Comparison of ENCODE assay signal across 19 cellular contexts in genomic region chr6:144413418-144413817, GRCh38.
DNase-seq lines count a peak whose midpoint lies in the region; ATAC-seq and TF ChIP-seq lines count a peak whose summit lies in the region.
"Had no signal": no experiment of that assay in that cellular context is flagged by ENCODE, and none has a peak within 500 bp of the region (broad histone marks: within the 10 kb centered on the region; RNA-seq: fewer than 3 reads in every experiment).

No MANE protein-coding gene starts in this region.

- H3K4me3 Mint-ChIP-seq in central memory CD8-positive, alpha-beta T cell, result peak overlapping the region; percentile 21
- H3K4me3 Mint-ChIP-seq: activated naive CD8-positive, alpha-beta T cell treated with anti-CD3 and anti-CD28 coated beads, Interleukin-2, amount 10 ng/mL, durations not matched to agents 7 days and 5 days; IgD-negative memory B cell had no signal

- H3K79me1 ChIP-seq in neuronal stem cell (ENCODE audit: low read depth, low read length), result no peaks in the 10 kb centered on the region

- no peak overlapping the region for H3K4me3 ChIP-seq in mucosa of descending colon
- H3K4me3 ChIP-seq in neuronal stem cell (ENCODE audit: low read length in 2 of 2), result no peak overlapping the region
- H3K4me3 ChIP-seq: right lobe of liver, thoracic aorta had no signal

- H4K8ac ChIP-seq in neuronal stem cell (ENCODE audit: low read depth, low read length), result no peak overlapping the region

- H3K36me3 ChIP-seq in mucosa of descending colon (ENCODE audit: low read depth) (no peaks in the 10 kb centered on the region), neuronal stem cell (replicated peaks in 1 of 2; ENCODE audit: control insufficient read depth in 2 of 2, insufficient read depth in 2 of 2, low read length in 2 of 2) (no peaks in the 10 kb centered on the region)
- H3K36me3 ChIP-seq: right lobe of liver, thoracic aorta had no signal

- H2AFZ ChIP-seq in neuronal stem cell (ENCODE audit: low read length), result no peak overlapping the region

- peak; percentile 78 for DNase-seq in ELR (ENCODE audit: low read depth)
- DNase-seq in M059J (ENCODE audit: low read depth), result peak; percentile 78
- DNase-seq in central memory CD8-positive, alpha-beta T cell (ENCODE audit: low spot score in 2 of 2), result peak in 1 of 2 donors; percentile 13
- peak in 1 of 3 donors; percentile 26 for DNase-seq in mucosa of descending colon
- no peak for DNase-seq in neuronal stem cell (ENCODE audit: low spot score)
- DNase-seq in stimulated activated CD4-positive, alpha-beta T cell treated with anti-CD3 and anti-CD28 coated beads, Interleukin-2, amount 100 ng/mL, for 24 hours, result no peak
- DNase-seq: activated CD4-positive, CD25-positive, alpha-beta regulatory T cell treated with anti-CD3 and anti-CD28 coated beads, Interleukin-2, amount 50 U/mL, for 72 hours; activated naive CD8-positive, alpha-beta T cell treated with anti-CD3 and anti-CD28 coated beads, Interleukin-2, amount 10 ng/mL, durations not matched to agents 7 days and 5 days; C1 segment of cervical spinal cord; caudate nucleus; DND-41; effector memory CD4-positive, alpha-beta T cell; NCI-H2107; nucleus accumbens; right lobe of liver; stimulated activated CD4-positive, alpha-beta T cell treated with anti-CD3 and anti-CD28 coated beads, Interleukin-2, amount 100 ng/mL, for 48 hours had no signal

- peak; percentile 69 for ATAC-seq in central memory CD8-positive, alpha-beta T cell (replicated peaks; ENCODE audit: extremely low read depth, poor library complexity, severe bottlenecking)
- peak; percentile 24 for ATAC-seq in mucosa of descending colon
- no peak for ATAC-seq in GM19351 (IDR thresholded peaks at IDR 0.05; ENCODE audit: unreplicated experiment)
- ATAC-seq: right lobe of liver had no signal

- H3K14ac ChIP-seq in neuronal stem cell (ENCODE audit: low read length), result no peak overlapping the region

- H3K4me1 ChIP-seq in mucosa of descending colon (ENCODE audit: low read depth) (peaks cover 19% of the 10 kb centered on the region), neuronal stem cell (ENCODE audit: control insufficient read depth in 2 of 2, insufficient read depth in 1 of 2, low read depth in 1 of 2, low read length in 2 of 2) (peaks cover 0 to 4% of the 10 kb centered on the region in 2 donors)
- H3K4me1 ChIP-seq: right lobe of liver had no signal

- H2BK15ac ChIP-seq in neuronal stem cell (ENCODE audit: low read length), result no peak overlapping the region

- H3K9ac ChIP-seq in neuronal stem cell (ENCODE audit: low read depth, low read length, poor library complexity), result no peak overlapping the region

- no peak overlapping the region for H3K18ac ChIP-seq in neuronal stem cell (ENCODE audit: low read length)

- peak overlapping the region; percentile 42 for H3K27ac Mint-ChIP-seq in central memory CD8-positive, alpha-beta T cell (ENCODE audit: low read depth)
- H3K27ac Mint-ChIP-seq: IgD-negative memory B cell had no signal

- no peak overlapping the region for H2AK5ac ChIP-seq in neuronal stem cell (ENCODE audit: low read depth, low read length)

- H2BK12ac ChIP-seq in neuronal stem cell (ENCODE audit: low read length), result no peak overlapping the region

- no peaks in the 10 kb centered on the region for H3K36me3 Mint-ChIP-seq in central memory CD8-positive, alpha-beta T cell (ENCODE audit: insufficient read depth)

- H3K4ac ChIP-seq in neuronal stem cell (ENCODE audit: low read length), result no peak overlapping the region

- no peaks in the 10 kb centered on the region for H3K27me3 Mint-ChIP-seq in central memory CD8-positive, alpha-beta T cell
- H3K27me3 Mint-ChIP-seq: activated naive CD8-positive, alpha-beta T cell treated with anti-CD3 and anti-CD28 coated beads, Interleukin-2, amount 10 ng/mL, durations not matched to agents 7 days and 5 days; IgD-negative memory B cell had no signal

- no peak overlapping the region for H3K4me2 ChIP-seq in neuronal stem cell (ENCODE audit: insufficient read depth, low read length, poor library complexity, severe bottlenecking)

- H2BK5ac ChIP-seq in neuronal stem cell (ENCODE audit: low read length), result no peak overlapping the region

- no peaks in the 10 kb centered on the region for H3K27me3 ChIP-seq in neuronal stem cell (ENCODE audit: control insufficient read depth in 3 of 3, insufficient read depth in 3 of 3, low read depth in 1 of 3, low read length in 3 of 3)
- H3K27me3 ChIP-seq: right lobe of liver had no signal

- no peak overlapping the region for H2BK120ac ChIP-seq in neuronal stem cell (ENCODE audit: low read depth, low read length)

- no peaks in the 10 kb centered on the region for H3K9me3 ChIP-seq in mucosa of descending colon
- H3K9me3 ChIP-seq in neuronal stem cell (replicated peaks in 1 of 2; ENCODE audit: control insufficient read depth in 2 of 2, insufficient read depth in 1 of 2, low read depth in 1 of 2, low read length in 2 of 2), result no peaks in the 10 kb centered on the region
- H3K9me3 ChIP-seq: right lobe of liver, thoracic aorta had no signal

- intact Hi-C loops in mucosa of descending colon (cut with DNase I, micrococcal nuclease), result loop anchor here in 1 of 2 donors (5.0 kb wide), 1 partner anchor 116 kb away; no protein-coding TSS in a partner anchor

- no peak overlapping the region for H3K27ac ChIP-seq in neuronal stem cell (replicated peaks; ENCODE audit: low read length)
- H3K27ac ChIP-seq: right lobe of liver, thoracic aorta had no signal

- TF ChIP-seq CTCF in mucosa of descending colon (IDR thresholded peaks at IDR 0.05), result no peak

- H3K23ac ChIP-seq in neuronal stem cell (ENCODE audit: low read depth, low read length, poor library complexity), result no peak overlapping the region

- no peaks in the 10 kb centered on the region for H3K9me3 Mint-ChIP-seq in central memory CD8-positive, alpha-beta T cell
- H3K9me3 Mint-ChIP-seq: activated naive CD8-positive, alpha-beta T cell treated with anti-CD3 and anti-CD28 coated beads, Interleukin-2, amount 10 ng/mL, durations not matched to agents 7 days and 5 days; IgD-negative memory B cell had no signal

- peaks cover 58% of the 10 kb centered on the region for H3K4me1 Mint-ChIP-seq in central memory CD8-positive, alpha-beta T cell

- no CpG with 5 or more reads among the region's 4 CpGs for WGBS in neuronal stem cell (ENCODE audit: extremely low coverage in 2 of 2, insufficient read length in 2 of 2, insufficient replicate concordance in 1 of 2), 2 donors

- H4K91ac ChIP-seq in neuronal stem cell (ENCODE audit: low read depth, low read length, poor library complexity), result no peak overlapping the region

Comparison
In these comparisons a context has a peak if more than half of its experiments do, and no peak if none do; other contexts are left out.
1. DNase-seq: peak in ELR (single experiment) and M059J (single experiment); none in neuronal stem cell (single experiment) and stimulated activated CD4-positive, alpha-beta T cell treated with anti-CD3 and anti-CD28 coated beads, Interleukin-2, amount 100 ng/mL, for 24 hours (0 of 2).